ENCODE assay signal across 8 cellular contexts in genomic region chr10:122374246-122374858, GRCh38. TPM values are rescaled to one million over a fixed set of nuclear protein-coding genes. Genes with fewer than 3 reads are reported as not detected.
DNase-seq lines count a peak whose midpoint lies in the region; ATAC-seq, FAIRE-seq and TF ChIP-seq lines count a peak whose summit lies in the region.

PLEKHA1 (plus strand) TSS chr10:122374708; CDS start chr10:122393201, 18,493 bp downstream.

- H3K36me3 ChIP-seq in kidney (ENCODE audit: control insufficient read depth in 1 of 2, insufficient read depth in 2 of 2, low read length in 2 of 2) = no peaks in the 10 kb centered on the region

- no peak for TF ChIP-seq CTCF in choroid plexus epithelial cell (conservative IDR thresholded peaks at IDR 0.05; ENCODE audit: low read depth, low read length)
- no peak for TF ChIP-seq CTCF in kidney (IDR thresholded peaks at IDR 0.05; ENCODE audit: borderline replicate concordance, extremely low read depth, insufficient read depth)

- peaks cover 2 to 7% of the 10 kb centered on the region in 2 donors for H3K4me1 ChIP-seq in kidney (ENCODE audit: control insufficient read depth in 1 of 2, insufficient read depth in 1 of 2, low read depth in 1 of 2, low read length in 2 of 2)

- H3K9ac ChIP-seq in kidney (ENCODE audit: low read length in 2 of 2) = peak within 1 kb of the TSS; percentile 81 to 91

- DNase-seq in ACHN = peak; percentile 96
- DNase-seq in NCI-H226 = peak; percentile 86
- DNase-seq in activated CD4-positive, alpha-beta T cell treated with anti-CD3 and anti-CD28 coated beads for 48 hours = peak; percentile 94
- DNase-seq in choroid plexus epithelial cell (ENCODE audit: low read depth) = peak; percentile 96
- DNase-seq in kidney = peak; percentile 98
- DNase-seq in stimulated activated CD4-positive, alpha-beta T cell treated with anti-CD3 and anti-CD28 coated beads, Interleukin-12 subunit alpha, Interleukin-12 subunit beta, amount 100 ng/mL, for 48 hours (ENCODE audit: low read depth in 2 of 3, low spot score in 1 of 3) = peak; percentile 79 to 90 (median 87)

- peak within 1 kb of the TSS; percentile 87 for H3K4me3 ChIP-seq in choroid plexus epithelial cell (ENCODE audit: low read depth, low read length)
- H3K4me3 ChIP-seq in kidney (ENCODE audit: low read length in 2 of 2) = peak within 1 kb of the TSS; percentile 84 to 96

- H3K9me3 ChIP-seq in kidney (ENCODE audit: control insufficient read depth in 1 of 2, low read length in 2 of 2) = no peaks in the 10 kb centered on the region

- intact Hi-C loops in kidney (cut with DNase I) = no loop called here

- in situ Hi-C loops in ACHN (cut with HindIII; ENCODE audit: low pct_ligation_motif_present, low pct_unique_long_range_greater_than_20kb, low sequenced_read_pairs) = no loop called here

- H3K27ac ChIP-seq in kidney (ENCODE audit: low read depth in 2 of 2, low read length in 2 of 2) = peak within 1 kb of the TSS; percentile 91 to 97

- no peak for FAIRE-seq in kidney (lab: Jason Lieb, UNC)

- ATAC-seq in GM18907 (IDR thresholded peaks at IDR 0.05; ENCODE audit: unreplicated experiment) (peak; percentile 78), HG03175 (IDR thresholded peaks at IDR 0.05; ENCODE audit: unreplicated experiment) (peak; percentile 92)

RNA-seq across cellular contexts. Expression of gene PLEKHA1, which starts in this region (rescaled TPM):
- total RNA-seq in kidney = 168 TPM
- polyA plus RNA-seq in kidney (ENCODE audit: insufficient read depth, low read depth, low replicate concordance) = 19.5 TPM

Comparison
In these comparisons a context has a peak if more than half of its experiments do, and no peak if none do; other contexts are left out.
1. Peak in every context shown above with its lines: DNase-seq, ATAC-seq, H3K4me3 ChIP-seq and H3K27ac ChIP-seq.